8 cellular contexts compared by ENCODE assay signal in genomic region chr7:81499262-81500116, GRCh38.
DNase-seq lines count a peak whose midpoint lies in the region; ATAC-seq and TF ChIP-seq lines count a peak whose summit lies in the region.

No MANE protein-coding gene starts in this region.

- H3K27ac Mint-ChIP-seq in activated CD4-positive, alpha-beta T cell treated with anti-CD3 and anti-CD28 coated beads, Interleukin-2, amount 10 ng/mL, durations not matched to agents 24 days and 14 days: no peak overlapping the region

- no peaks in the 10 kb centered on the region for H3K36me3 Mint-ChIP-seq in activated CD4-positive, alpha-beta T cell treated with anti-CD3 and anti-CD28 coated beads, Interleukin-2, amount 10 ng/mL, durations not matched to agents 24 days and 14 days (ENCODE audit: low read depth)

- TF ChIP-seq CTCF in GM12864 (IDR thresholded peaks at IDR 0.05; ENCODE audit: low read depth, low read length, missing control alignments): peak; percentile 33
- TF ChIP-seq CTCF in fibroblast of villous mesenchyme (IDR thresholded peaks at IDR 0.05; ENCODE audit: insufficient read depth, low read depth, low read length): peak; percentile 59

- DNase-seq in GM12864 (ENCODE audit: low read depth) (peak; percentile 29), NCI-H146 (lab: John Stamatoyannopoulos, UW) (peak; percentile 51), SKM-1 (lab: John Stamatoyannopoulos, UW; ENCODE audit: unreplicated experiment) (peak; percentile 55), fibroblast of villous mesenchyme (ENCODE audit: low read depth) (peak; percentile 90), pons (ENCODE audit: low spot score) (peak; percentile 94), HuH-7.5 (ENCODE audit: low spot score) (no peak)
- DNase-seq in activated CD4-positive, alpha-beta T cell treated with anti-CD3 and anti-CD28 coated beads, Interleukin-2, amount 10 ng/mL, durations not matched to agents 24 days and 14 days: no peak

- intact Hi-C loops in activated CD4-positive, alpha-beta T cell treated with anti-CD3 and anti-CD28 coated beads, Interleukin-2, amount 10 ng/mL, durations not matched to agents 24 days and 14 days (cut with micrococcal nuclease): loop anchor here (5.0 to 10.0 kb wide), 2 partner anchors 455 to 1073 kb away; no protein-coding TSS in a partner anchor

- H3K4me3 Mint-ChIP-seq in activated CD4-positive, alpha-beta T cell treated with anti-CD3 and anti-CD28 coated beads, Interleukin-2, amount 10 ng/mL, durations not matched to agents 24 days and 14 days: no peak overlapping the region

- peak; percentile 78 for ATAC-seq in HG02610 (IDR thresholded peaks at IDR 0.05; ENCODE audit: unreplicated experiment)

- H3K27me3 Mint-ChIP-seq in activated CD4-positive, alpha-beta T cell treated with anti-CD3 and anti-CD28 coated beads, Interleukin-2, amount 10 ng/mL, durations not matched to agents 24 days and 14 days: no peaks in the 10 kb centered on the region

- no peaks in the 10 kb centered on the region for H3K4me1 Mint-ChIP-seq in activated CD4-positive, alpha-beta T cell treated with anti-CD3 and anti-CD28 coated beads, Interleukin-2, amount 10 ng/mL, durations not matched to agents 24 days and 14 days

- H3K4me3 ChIP-seq in GM12864 (ENCODE audit: low read depth, low read length) (no peak overlapping the region), fibroblast of villous mesenchyme (ENCODE audit: low read depth, low read length) (no peak overlapping the region)

- H3K9me3 Mint-ChIP-seq in activated CD4-positive, alpha-beta T cell treated with anti-CD3 and anti-CD28 coated beads, Interleukin-2, amount 10 ng/mL, durations not matched to agents 24 days and 14 days: no peaks in the 10 kb centered on the region

Comparison
In these comparisons a context has a peak if more than half of its experiments do, and no peak if none do; other contexts are left out.
1. DNase-seq: peak in GM12864 (single experiment), NCI-H146 (single experiment), SKM-1 (single experiment), fibroblast of villous mesenchyme (single experiment) and pons (single experiment); none in activated CD4-positive, alpha-beta T cell treated with anti-CD3 and anti-CD28 coated beads, Interleukin-2, amount 10 ng/mL, durations not matched to agents 24 days and 14 days (single experiment) and HuH-7.5 (single experiment).